ENCODE assay signal across 8 cellular contexts in genomic region chr6:2989332-2990178, GRCh38.
DNase-seq lines count a peak whose midpoint lies in the region; ATAC-seq, FAIRE-seq and TF ChIP-seq lines count a peak whose summit lies in the region.

No MANE protein-coding gene starts in this region.

- ATAC-seq in GM19023 (IDR thresholded peaks at IDR 0.05; ENCODE audit: unreplicated experiment) (peak; percentile 68), HG03196 (IDR thresholded peaks at IDR 0.05; ENCODE audit: unreplicated experiment) (peak; percentile 65)
- peak; percentile 84 for ATAC-seq in central memory CD8-positive, alpha-beta T cell (replicated peaks; ENCODE audit: extremely low read depth, poor library complexity, severe bottlenecking)

- no peak for TF ChIP-seq CTCF in AG09309 (IDR thresholded peaks at IDR 0.05; ENCODE audit: control insufficient read depth, insufficient read depth, low read depth, low read length, missing control alignments)

- H3K4me3 ChIP-seq in AG09309 (ENCODE audit: control insufficient read depth, low read depth, low read length): peak overlapping the region; percentile 77

- peak; percentile 90 for FAIRE-seq in islet of Langerhans (lab: Jason Lieb, UNC)

- H3K36me3 Mint-ChIP-seq in central memory CD8-positive, alpha-beta T cell (ENCODE audit: insufficient read depth): peaks cover 16% of the 10 kb centered on the region

- H3K27me3 Mint-ChIP-seq in central memory CD8-positive, alpha-beta T cell: no peaks in the 10 kb centered on the region

- peak overlapping the region; percentile 92 for H3K27ac Mint-ChIP-seq in central memory CD8-positive, alpha-beta T cell (ENCODE audit: low read depth)

- H3K4me3 Mint-ChIP-seq in central memory CD8-positive, alpha-beta T cell: peak overlapping the region; percentile 83

- peaks cover 24% of the 10 kb centered on the region for H3K4me1 Mint-ChIP-seq in central memory CD8-positive, alpha-beta T cell

- peak; percentile 98 for DNase-seq in AG09309 (ENCODE audit: low read depth)
- DNase-seq in NCI-H345 treated with DMSO at 0.1 percent for 48 hours (lab: John Stamatoyannopoulos, UW; ENCODE audit: unreplicated experiment): peak; percentile 49
- peak; percentile 57 to 79 (median 68) for DNase-seq in activated CD4-positive, CD25-positive, alpha-beta regulatory T cell (lab: John Stamatoyannopoulos, UW)
- peak; percentile 60 to 87 for DNase-seq in central memory CD8-positive, alpha-beta T cell (ENCODE audit: low spot score in 2 of 2)
- peak; percentile 52 to 57 for DNase-seq in stimulated activated CD4-positive, alpha-beta T cell treated with anti-CD3 and anti-CD28 coated beads, Interleukin-12 subunit alpha, Interleukin-12 subunit beta, amount 100 ng/mL, for 24 hours (ENCODE audit: low read depth in 2 of 2)

- no peaks in the 10 kb centered on the region for H3K9me3 Mint-ChIP-seq in central memory CD8-positive, alpha-beta T cell

Comparison
In these comparisons a context has a peak if more than half of its experiments do, and no peak if none do; other contexts are left out.
1. Peak in every context shown above with its lines: DNase-seq, ATAC-seq and H3K4me3 ChIP-seq.